Comparison of ENCODE assay signal across 8 cellular contexts in the genomic region with DNA sequence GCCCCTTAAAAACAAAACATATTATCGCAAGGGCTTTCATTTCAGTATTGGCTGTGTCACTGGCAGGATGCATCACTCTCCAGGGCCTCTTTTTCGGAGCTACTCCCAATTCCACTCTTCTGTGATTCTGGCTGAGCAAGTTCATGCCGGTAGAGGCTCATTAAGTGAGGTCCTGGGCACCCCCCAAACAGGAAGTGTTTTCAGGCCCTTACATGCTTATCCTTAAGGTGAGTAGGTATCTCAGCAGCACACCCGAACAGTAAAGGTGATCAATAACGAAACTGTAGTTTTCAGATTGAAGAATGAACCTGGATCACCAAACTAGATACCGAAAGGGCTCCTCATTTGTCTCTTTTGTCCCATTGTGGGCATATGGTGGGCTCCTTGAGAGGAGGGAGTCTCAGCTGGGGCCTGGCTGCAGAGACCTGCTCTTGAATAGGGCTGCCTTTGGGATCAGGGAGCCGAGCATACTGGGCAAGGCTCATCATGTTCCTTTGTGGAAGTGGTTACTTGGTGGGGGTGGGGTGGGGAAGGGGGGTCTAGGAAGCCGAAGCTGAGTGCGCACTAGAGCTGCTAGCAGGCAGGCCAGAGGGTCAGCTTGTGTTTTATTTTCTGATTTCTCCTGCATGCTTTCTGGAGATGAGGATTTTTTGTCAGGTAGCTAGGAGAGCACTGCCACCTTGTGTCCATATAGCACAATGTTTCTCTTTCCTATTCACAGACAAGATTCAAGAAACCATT.
DNase-seq lines count a peak whose midpoint lies in the region; ATAC-seq, FAIRE-seq and TF ChIP-seq lines count a peak whose summit lies in the region.

No MANE protein-coding gene starts in this region.

- no peak overlapping the region for H3K4me3 ChIP-seq in epithelial cell of esophagus (ENCODE audit: low read length)

- peak; percentile 79 for TF ChIP-seq CTCF in epithelial cell of esophagus (IDR thresholded peaks at IDR 0.05; ENCODE audit: insufficient read depth, low read depth, low read length, missing control alignments)

- peak; percentile 82 for DNase-seq in SIG-M5 treated with dmso at 0.1 percent for 504 hours (lab: John Stamatoyannopoulos, UW; ENCODE audit: unreplicated experiment)
- DNase-seq in SIG-M5 (lab: John Stamatoyannopoulos, UW): no peak
- peak; percentile 6 for DNase-seq in NCI-H226
- peak; percentile 80 for DNase-seq in activated CD4-positive, alpha-beta T cell treated with anti-CD3 and anti-CD28 coated beads, Interleukin-2, amount 10 ng/mL, durations not matched to agents 24 days and 14 days
- peak; percentile 82 for DNase-seq in epithelial cell of esophagus (ENCODE audit: low read depth)
- peak; percentile 59 for DNase-seq in mucosa of gallbladder (ENCODE audit: low spot score)
- DNase-seq in urothelium cell line (ENCODE audit: low spot score): peak; percentile 54

- H3K4me1 Mint-ChIP-seq in activated CD4-positive, alpha-beta T cell treated with anti-CD3 and anti-CD28 coated beads, Interleukin-2, amount 10 ng/mL, durations not matched to agents 24 days and 14 days: peaks cover 13% of the 10 kb centered on the region

- no peak overlapping the region for H3K4me3 Mint-ChIP-seq in activated CD4-positive, alpha-beta T cell treated with anti-CD3 and anti-CD28 coated beads, Interleukin-2, amount 10 ng/mL, durations not matched to agents 24 days and 14 days

- H3K27me3 Mint-ChIP-seq in activated CD4-positive, alpha-beta T cell treated with anti-CD3 and anti-CD28 coated beads, Interleukin-2, amount 10 ng/mL, durations not matched to agents 24 days and 14 days: no peaks in the 10 kb centered on the region

- no peaks in the 10 kb centered on the region for H3K9me3 Mint-ChIP-seq in activated CD4-positive, alpha-beta T cell treated with anti-CD3 and anti-CD28 coated beads, Interleukin-2, amount 10 ng/mL, durations not matched to agents 24 days and 14 days

- peaks cover 25% of the 10 kb centered on the region for H3K36me3 Mint-ChIP-seq in activated CD4-positive, alpha-beta T cell treated with anti-CD3 and anti-CD28 coated beads, Interleukin-2, amount 10 ng/mL, durations not matched to agents 24 days and 14 days (ENCODE audit: low read depth)

- FAIRE-seq in urothelium cell line (lab: Jason Lieb, UNC): no peak

- peak; percentile 36 for ATAC-seq in HG02870 (IDR thresholded peaks at IDR 0.05; ENCODE audit: unreplicated experiment)

- H3K27ac Mint-ChIP-seq in activated CD4-positive, alpha-beta T cell treated with anti-CD3 and anti-CD28 coated beads, Interleukin-2, amount 10 ng/mL, durations not matched to agents 24 days and 14 days: peak overlapping the region; percentile 70

- intact Hi-C loops in activated CD4-positive, alpha-beta T cell treated with anti-CD3 and anti-CD28 coated beads, Interleukin-2, amount 10 ng/mL, durations not matched to agents 24 days and 14 days (cut with micrococcal nuclease): loop anchor here (1.0 kb wide), 2 partner anchors 66 to 136 kb away; no protein-coding TSS in a partner anchor
